In genomic region chr3:40173291-40173710, GRCh38 we compare ENCODE assay signal across 21 cellular contexts.
A peak's percentile ranks its signal among the peaks of the same experiment; 100 is the strongest.
DNase-seq lines count a peak whose midpoint lies in the region; ATAC-seq and TF ChIP-seq lines count a peak whose summit lies in the region.
"Had no signal": no experiment of that assay in that cellular context is flagged by ENCODE, and none has a peak within 500 bp of the region (broad histone marks: within the 10 kb centered on the region; RNA-seq: fewer than 3 reads in every experiment).

No MANE protein-coding gene starts in this region.

- no peaks in the 10 kb centered on the region for H3F3A ChIP-seq in PC-3 (ENCODE audit: low read length, unreplicated experiment)

- H2AFZ ChIP-seq in PC-3 (ENCODE audit: low read length) = no peak overlapping the region

- no peak overlapping the region for H3K9ac ChIP-seq in PC-3 (ENCODE audit: low read length)
- H3K9ac ChIP-seq: BLaER1, SK-N-SH had no signal

- intact Hi-C loops in dorsolateral prefrontal cortex (cut with DNase I) (loop anchor here in 1 of 2 donors (10.0 kb wide), 2 partner anchors 48 to 448 kb away; no protein-coding TSS in a partner anchor), PC-3 (cut with micrococcal nuclease) (no loop called here)
- intact Hi-C loops in activated CD4-positive, alpha-beta T cell treated with anti-CD3 and anti-CD28 coated beads, Interleukin-2, amount 10 ng/mL, durations not matched to agents 24 days and 14 days (cut with micrococcal nuclease) = no loop called here

- H3K9me3 ChIP-seq in PC-3 (ENCODE audit: low read length) = no peaks in the 10 kb centered on the region
- H3K9me3 ChIP-seq: BLaER1, ovary, SK-N-SH had no signal

- H4K20me1 ChIP-seq in PC-3 (ENCODE audit: low read length) = no peaks in the 10 kb centered on the region
- H4K20me1 ChIP-seq: BLaER1 had no signal

- peak overlapping the region; percentile 49 to 98 (median 87) for H3K27ac ChIP-seq in dorsolateral prefrontal cortex
- peak overlapping the region; percentile 69 for H3K27ac ChIP-seq in layer of hippocampus (ENCODE audit: low read depth, low read length)
- peak overlapping the region; percentile 86 for H3K27ac ChIP-seq in substantia nigra (ENCODE audit: low read depth, low read length, poor library complexity, severe bottlenecking)
- no peak overlapping the region for H3K27ac ChIP-seq in PC-3 (ENCODE audit: low read length)
- H3K27ac ChIP-seq: 22Rv1, BLaER1, ovary had no signal

- H3K27me3 ChIP-seq in dorsolateral prefrontal cortex = no peaks in the 10 kb centered on the region
- H3K27me3 ChIP-seq in layer of hippocampus (ENCODE audit: control insufficient read depth, insufficient read depth, low read length) = no peaks in the 10 kb centered on the region
- no peaks in the 10 kb centered on the region; the same call in 1 of the 2 replicates for H3K27me3 ChIP-seq in PC-3 (ENCODE audit: low read length)
- H3K27me3 ChIP-seq: BLaER1, ovary had no signal

- H3K27me3 Mint-ChIP-seq in activated CD4-positive, alpha-beta T cell treated with anti-CD3 and anti-CD28 coated beads, Interleukin-2, amount 10 ng/mL, durations not matched to agents 24 days and 14 days = no peaks in the 10 kb centered on the region

- no peaks in the 10 kb centered on the region for H3K36me3 Mint-ChIP-seq in activated CD4-positive, alpha-beta T cell treated with anti-CD3 and anti-CD28 coated beads, Interleukin-2, amount 10 ng/mL, durations not matched to agents 24 days and 14 days (ENCODE audit: low read depth)

- CTCF ChIA-PET in PC-3 (lab: Charles Lee) = no interaction called here

- no peaks in the 10 kb centered on the region for H3K4me1 ChIP-seq in PC-3 (ENCODE audit: insufficient read depth, low read length)
- H3K4me1 ChIP-seq: BLaER1 had no signal

- peaks cover 2% of the 10 kb centered on the region for H3K4me1 Mint-ChIP-seq in activated CD4-positive, alpha-beta T cell treated with anti-CD3 and anti-CD28 coated beads, Interleukin-2, amount 10 ng/mL, durations not matched to agents 24 days and 14 days

- H3K79me2 ChIP-seq in PC-3 (ENCODE audit: low read length) = no peaks in the 10 kb centered on the region

- TF ChIP-seq CTCF in dorsolateral prefrontal cortex (IDR thresholded peaks at IDR 0.05 in 54 of 56, conservative IDR thresholded peaks at IDR 0.05 in 2 of 56; ENCODE audit: low read depth in 1 of 56, partially characterized antibody in 56 of 56) (peak in 14 of 56 donors; percentile 9 to 34 (median 18)), PC-3 (conservative IDR thresholded peaks at IDR 0.05; ENCODE audit: low read depth, low read length) (no peak)

- H3K4me3 Mint-ChIP-seq in activated CD4-positive, alpha-beta T cell treated with anti-CD3 and anti-CD28 coated beads, Interleukin-2, amount 10 ng/mL, durations not matched to agents 24 days and 14 days = no peak overlapping the region

- POLR2A ChIA-PET in PC-3 (lab: Charles Lee; ENCODE audit: unreplicated experiment) = no interaction called here

- no peak overlapping the region for H3K4me2 ChIP-seq in PC-3 (ENCODE audit: low read length)
- H3K4me2 ChIP-seq: BLaER1, SK-N-SH had no signal

- no peaks in the 10 kb centered on the region for H3K9me2 ChIP-seq in PC-3 (replicated peaks; ENCODE audit: low read length)
- H3K9me2 ChIP-seq: SK-N-SH had no signal

- no peak for ATAC-seq in PC-3
- ATAC-seq: Panc1 had no signal

- H3K36me3 ChIP-seq in PC-3 (ENCODE audit: low read depth, low read length) = no peaks in the 10 kb centered on the region
- H3K36me3 ChIP-seq: BLaER1, ovary had no signal

- no peak overlapping the region for H3K27ac Mint-ChIP-seq in activated CD4-positive, alpha-beta T cell treated with anti-CD3 and anti-CD28 coated beads, Interleukin-2, amount 10 ng/mL, durations not matched to agents 24 days and 14 days

- no peaks in the 10 kb centered on the region for H3K9me3 Mint-ChIP-seq in activated CD4-positive, alpha-beta T cell treated with anti-CD3 and anti-CD28 coated beads, Interleukin-2, amount 10 ng/mL, durations not matched to agents 24 days and 14 days

- peak overlapping the region in 10 of 59 donors; percentile 3 to 28 (median 8) for H3K4me3 ChIP-seq in dorsolateral prefrontal cortex
- H3K4me3 ChIP-seq in PC-3 (ENCODE audit: low read length) = no peak overlapping the region
- H3K4me3 ChIP-seq: BLaER1, ovary had no signal

- DNase-seq in DMS 273 (lab: John Stamatoyannopoulos, UW; ENCODE audit: unreplicated experiment) (peak; percentile 20), DMS 273 treated with DMSO at 0.1 percent for 48 hours (lab: John Stamatoyannopoulos, UW) (no peak), dorsolateral prefrontal cortex (peak; percentile 44 to 92 (median 78)), substantia nigra (lab: John Stamatoyannopoulos, UW) (peak in 47 of 49 donors; percentile 16 to 90 (median 65)), D341Med (ENCODE audit: low spot score) (no peak), PC-3 (no peak)
- DNase-seq in activated CD4-positive, alpha-beta T cell treated with anti-CD3 and anti-CD28 coated beads, Interleukin-2, amount 10 ng/mL, durations not matched to agents 24 days and 14 days = no peak
- DNase-seq: activated CD4-positive, alpha-beta T cell treated with anti-CD3 and anti-CD28 coated beads for 1 hour; effector memory CD4-positive, alpha-beta T cell; Karpas-422; NCI-H1092; NCI-H2107; NCI-H774; ovary; SK-N-SH; small intestine; stimulated activated CD4-positive, alpha-beta T cell treated with anti-CD3 and anti-CD28 coated beads, Interleukin-4, amount 100 ng/mL, for 24 hours had no signal

- BruUV-seq in PC-3 (replicated peaks; lab: Mats Ljungman, UMichigan) = no TSS peak

Comparison
In these comparisons a context has a peak if more than half of its experiments do, and no peak if none do; other contexts are left out.
1. DNase-seq: peak in DMS 273 (single experiment), dorsolateral prefrontal cortex (10 of 10) and substantia nigra (47 of 49); none in DMS 273 treated with DMSO at 0.1 percent for 48 hours (single experiment), D341Med (single experiment), PC-3 (single experiment) and activated CD4-positive, alpha-beta T cell treated with anti-CD3 and anti-CD28 coated beads, Interleukin-2, amount 10 ng/mL, durations not matched to agents 24 days and 14 days (single experiment).